Comparison of ENCODE assay signal across 25 cellular contexts in genomic region chr10:128466831-128467371, GRCh38.
"Had no signal": no experiment of that assay in that cellular context is flagged by ENCODE, and none has a peak within 500 bp of the region (broad histone marks: within the 10 kb centered on the region; RNA-seq: fewer than 3 reads in every experiment).

No MANE protein-coding gene starts in this region.

- H3K27me3 Mint-ChIP-seq: naive B cell; stimulated activated memory B cell treated with anti-CD40 and anti-IgM and Interleukin-4, amounts not matched to agents 10 μg/mL and 1 μg/mL and 100 μg/mL, for 72 hours had no signal

- DNase-seq: heart right ventricle; kidney glomerular epithelial cell; left cardiac atrium; left ventricle myocardium superior; lower lobe of right lung; mammary epithelial cell; mesenchymal stem cell; naive B cell; occipital lobe; right cardiac atrium; stimulated activated CD4-positive, alpha-beta T cell treated with anti-CD3 and anti-CD28 coated beads, Interleukin-1b, Interleukin-23, amount 100 ng/mL, for 48 hours; stimulated activated CD4-positive, alpha-beta T cell treated with anti-CD3 and anti-CD28 coated beads, Interleukin-2, amount 100 ng/mL, for 48 hours; stimulated activated CD4-positive, alpha-beta T cell treated with anti-CD3 and anti-CD28 coated beads, Interleukin-4, amount 100 ng/mL, for 4 hours; stimulated activated CD8-positive, alpha-beta memory T cell treated with anti-CD3 and anti-CD28 coated beads, Interleukin-4, amount 100 ng/mL, for 48 hours; stimulated activated naive CD4-positive, alpha-beta T cell treated with Interleukin-2 at 50 U/mL for 16 hours; tibial artery; trophoblast cell; upper lobe of right lung had no signal

- H3K9me3 Mint-ChIP-seq: neural crest cell; stimulated activated memory B cell treated with anti-CD40 and anti-IgM and Interleukin-4, amounts not matched to agents 10 μg/mL and 1 μg/mL and 100 μg/mL, for 72 hours had no signal

- H3K27ac Mint-ChIP-seq: mesothelial cell of epicardium; naive B cell; nephron; progenitor cell of endocrine pancreas; stimulated activated memory B cell treated with anti-CD40 and anti-IgM and Interleukin-4, amounts not matched to agents 10 μg/mL and 1 μg/mL and 100 μg/mL, for 72 hours had no signal

- H3K4me1 Mint-ChIP-seq: mesothelial cell of epicardium; naive B cell; neural crest cell; stimulated activated memory B cell treated with anti-CD40 and anti-IgM and Interleukin-4, amounts not matched to agents 10 μg/mL and 1 μg/mL and 100 μg/mL, for 72 hours had no signal

- ATAC-seq: heart right ventricle; left cardiac atrium; left lobe of liver; left ventricle myocardium superior; lower lobe of right lung; right cardiac atrium; sciatic nerve; stimulated activated memory B cell treated with anti-CD40 and anti-IgM and Interleukin-4, amounts not matched to agents 10 μg/mL and 1 μg/mL and 100 μg/mL, for 72 hours; upper lobe of right lung had no signal

- H3K4me3 Mint-ChIP-seq: mesothelial cell of epicardium; nephron; neural crest cell; stimulated activated memory B cell treated with anti-CD40 and anti-IgM and Interleukin-4, amounts not matched to agents 10 μg/mL and 1 μg/mL and 100 μg/mL, for 72 hours had no signal
